In genomic region chr9:12717907-12718306, GRCh38 we compare ENCODE assay signal across 15 cellular contexts. TPM values are rescaled to one million over a fixed set of nuclear protein-coding genes. Genes with fewer than 3 reads are reported as not detected.
DNase-seq lines count a peak whose midpoint lies in the region; ATAC-seq and TF ChIP-seq lines count a peak whose summit lies in the region.
"Had no signal": no experiment of that assay in that cellular context is flagged by ENCODE, and none has a peak within 500 bp of the region (broad histone marks: within the 10 kb centered on the region; RNA-seq: fewer than 3 reads in every experiment).

No MANE protein-coding gene starts in this region.

- H3K4me2 ChIP-seq in GM23338 (0 out of 2 replicates have a peak overlapping the region, but pooled peaks have one; percentile 52), smooth muscle cell (peak overlapping the region; percentile 80)
- H3K4me2 ChIP-seq: A549 had no signal

- H3K79me2 ChIP-seq in GM23338 (replicated peaks; ENCODE audit: insufficient read depth): no peaks in the 10 kb centered on the region
- no peaks in the 10 kb centered on the region for H3K79me2 ChIP-seq in smooth muscle cell (ENCODE audit: low read depth)

- H4K20me1 ChIP-seq in GM23338 (replicated peaks; ENCODE audit: insufficient read depth) (no peaks in the 10 kb centered on the region), smooth muscle cell (ENCODE audit: low read depth) (no peaks in the 10 kb centered on the region)

- DNase-seq in GM23338 (ENCODE audit: low spot score) (no peak), SK-N-MC (ENCODE audit: low read depth, low spot score) (peak; percentile 71), mesothelial cell of epicardium (ENCODE audit: low spot score in 2 of 2, unreplicated experiment in 2 of 2) (no peak), smooth muscle cell (lab: John Stamatoyannopoulos, UW; ENCODE audit: unreplicated experiment) (no peak), SHP77 treated with DMSO at 0.1 percent for 48 hours (lab: John Stamatoyannopoulos, UW) (no peak), NK-92 (lab: John Stamatoyannopoulos, UW; ENCODE audit: unreplicated experiment) (no peak)
- DNase-seq: CD8-positive, alpha-beta T cell; COR-L47; DMS53; HFFc6 had no signal

- H2AFZ ChIP-seq in GM23338 (no peak overlapping the region), smooth muscle cell (ENCODE audit: low read depth) (peak overlapping the region; percentile 48)

- H3K36me3 ChIP-seq in GM23338 (ENCODE audit: insufficient read depth): no peaks in the 10 kb centered on the region
- H3K36me3 ChIP-seq in SK-N-MC (ENCODE audit: insufficient read depth, low read length): no peaks in the 10 kb centered on the region
- no peaks in the 10 kb centered on the region for H3K36me3 ChIP-seq in smooth muscle cell (ENCODE audit: low read depth)
- H3K36me3 ChIP-seq: BE2C had no signal

- H3K9me2 ChIP-seq in GM23338 (ENCODE audit: insufficient read depth): no peaks in the 10 kb centered on the region

- H3K4me3 ChIP-seq in GM23338 (no peak overlapping the region), SK-N-MC (peak overlapping the region; percentile 72), smooth muscle cell (no peak overlapping the region)
- H3K4me3 ChIP-seq: A549 had no signal

- peaks cover 12% of the 10 kb centered on the region for H3K4me1 Mint-ChIP-seq in GM23338
- peaks cover 51% of the 10 kb centered on the region for H3K4me1 Mint-ChIP-seq in mesothelial cell of epicardium

- H3K9me3 ChIP-seq in SK-N-MC (ENCODE audit: low read depth, low read length) (no peaks in the 10 kb centered on the region), smooth muscle cell (replicated peaks; ENCODE audit: low read depth) (no peaks in the 10 kb centered on the region)
- H3K9me3 ChIP-seq: A549, BE2C had no signal

- H3K9ac ChIP-seq in SK-N-MC (ENCODE audit: insufficient read length): no peak overlapping the region
- H3K9ac ChIP-seq in smooth muscle cell (ENCODE audit: low read depth): no peak overlapping the region

- H3F3A ChIP-seq in GM23338 (replicated peaks; ENCODE audit: low read depth) (no peaks in the 10 kb centered on the region), smooth muscle cell (ENCODE audit: low read depth) (peaks cover 5% of the 10 kb centered on the region)

- WGBS in smooth muscle cell (ENCODE audit: low lambda C conversion rate): 36% methylated on average over 1 of the region's 1 CpG

- no peaks in the 10 kb centered on the region for H3K27me3 ChIP-seq in GM23338 (ENCODE audit: insufficient read depth)
- H3K27me3 ChIP-seq in smooth muscle cell (ENCODE audit: low read depth): no peaks in the 10 kb centered on the region
- H3K27me3 ChIP-seq: BE2C had no signal

- peaks cover 2% of the 10 kb centered on the region for H3K27me3 Mint-ChIP-seq in GM23338 (ENCODE audit: insufficient read depth, low read depth, poor library complexity)
- H3K27me3 Mint-ChIP-seq in mesothelial cell of epicardium (ENCODE audit: low read depth): no peaks in the 10 kb centered on the region

- H3K4me1 ChIP-seq in GM23338 (ENCODE audit: insufficient read depth) (peaks cover 5% of the 10 kb centered on the region; the same call in 1 of the 2 replicates), smooth muscle cell (ENCODE audit: low read depth) (peaks cover 18% of the 10 kb centered on the region)

- no peaks in the 10 kb centered on the region for H3K9me3 Mint-ChIP-seq in GM23338
- H3K9me3 Mint-ChIP-seq in mesothelial cell of epicardium: no peaks in the 10 kb centered on the region
- H3K9me3 Mint-ChIP-seq: HFFc6 had no signal

- TF ChIP-seq CTCF in GM23338 (conservative IDR thresholded peaks at IDR 0.05; ENCODE audit: low read depth in 2 of 2) (no peak), mesothelial cell of epicardium (IDR thresholded peaks at IDR 0.05; ENCODE audit: unreplicated experiment) (no peak), smooth muscle cell (IDR thresholded peaks at IDR 0.05; ENCODE audit: borderline replicate concordance, insufficient read depth, poor library complexity, severe bottlenecking) (no peak)

- H3K36me3 Mint-ChIP-seq in GM23338 (ENCODE audit: low read depth) (no peaks in the 10 kb centered on the region), mesothelial cell of epicardium (no peaks in the 10 kb centered on the region)
- H3K36me3 Mint-ChIP-seq: CD8-positive, alpha-beta T cell had no signal

- ATAC-seq in GM23338: no peak
- ATAC-seq in HG03025 (IDR thresholded peaks at IDR 0.05; ENCODE audit: low FRiP score, unreplicated experiment): no peak
- ATAC-seq: A549; CD8-positive, alpha-beta T cell had no signal

- H3K4me3 Mint-ChIP-seq in GM23338 (no peak overlapping the region), mesothelial cell of epicardium (no peak overlapping the region)
- H3K4me3 Mint-ChIP-seq: CD8-positive, alpha-beta T cell; HFFc6 had no signal

- H3K27ac Mint-ChIP-seq in GM23338 (no peak overlapping the region), mesothelial cell of epicardium (peak overlapping the region; percentile 48)
- H3K27ac Mint-ChIP-seq: CD8-positive, alpha-beta T cell; HFFc6 had no signal

- H3K27ac ChIP-seq in GM23338 (ENCODE audit: low read depth) (no peak overlapping the region), SK-N-MC (peak overlapping the region; percentile 91), smooth muscle cell (ENCODE audit: low read depth) (peak overlapping the region; percentile 91)
- H3K27ac ChIP-seq: A549, C4-2B, HL-60 had no signal

TF ChIP-seq in GM23338, 12 proteins besides CTCF, POLR2A, EP300 and RAD21:
- TF ChIP-seq NANOG (IDR thresholded peaks at IDR 0.05; ENCODE audit: borderline replicate concordance): no peak
- no peak for TF ChIP-seq CREB1 (CRISPR knock-in tag; IDR thresholded peaks at IDR 0.05; ENCODE audit: low read depth)
- TF ChIP-seq ETS1 (IDR thresholded peaks at IDR 0.05): no peak
- no peak for TF ChIP-seq ZNF114 (CRISPR knock-in tag; IDR thresholded peaks at IDR 0.05)
- TF ChIP-seq REST (IDR thresholded peaks at IDR 0.05; ENCODE audit: unreplicated experiment): no peak
- no peak for TF ChIP-seq POLR2AphosphoS5 (IDR thresholded peaks at IDR 0.05; ENCODE audit: low read depth)
- no peak for TF ChIP-seq EZH2phosphoT487 (IDR thresholded peaks at IDR 0.05; ENCODE audit: unreplicated experiment)
- no peak for TF ChIP-seq STAT1 (IDR thresholded peaks at IDR 0.05; ENCODE audit: unreplicated experiment)
- no peak for TF ChIP-seq JUNB (IDR thresholded peaks at IDR 0.05; ENCODE audit: unreplicated experiment)
TF ChIP-seq in GM23338: peak in this region for 0.

RNA-seq across cellular contexts. Expression of gene TYRP1, which starts 24.7 kb away (rescaled TPM):
- not detected in 2 replicates for total RNA-seq in GM23338 (2014; rRNA removed; shearing (Covaris generic))
- polyA plus RNA-seq in GM23338 (2016; fragmentation: Nextera tagmentation; extraction: Ambion mirVana): not detected in 2 replicates
- total RNA-seq in mesothelial cell of epicardium: 0.42 to 1.0 TPM (median 0.64 TPM) in 3 replicates
- total RNA-seq in smooth muscle cell: 0.76 and 1.6 TPM in 2 replicates
- 0.41 TPM in 1 of 2 replicates, not detected in the other for polyA plus RNA-seq in smooth muscle cell
- total RNA-seq: CD8-positive, alpha-beta T cell; HFFc6 had no signal

RNA-seq across cellular contexts. Expression of gene LURAP1L, which starts 56.9 kb away (rescaled TPM):
- 0.74 and 1.2 TPM in 2 replicates for total RNA-seq in GM23338 (2014; rRNA removed; shearing (Covaris generic))
- polyA plus RNA-seq in GM23338 (2016; fragmentation: Nextera tagmentation; extraction: Ambion mirVana) (0.68 and 1.6 TPM in 2 replicates), smooth muscle cell (22.8 and 25.5 TPM in 2 replicates)
- total RNA-seq in mesothelial cell of epicardium (31.2 to 33.9 TPM (median 32.7 TPM) in 3 replicates), smooth muscle cell (24.6 and 27.6 TPM in 2 replicates)
- total RNA-seq: CD8-positive, alpha-beta T cell had no signal

Comparison
In these comparisons a context has a peak if more than half of its experiments do, and no peak if none do; other contexts are left out.
1. RNA of gene LURAP1L, which starts 56.9 kb away (total RNA-seq): 31.2 to 33.9 TPM in mesothelial cell of epicardium and 24.6 to 27.6 TPM in smooth muscle cell; 0.74 to 1.2 TPM in GM23338; every median in the first group is over 10 times any median in the second.